8 cellular contexts compared by ENCODE assay signal in genomic region chr1:95043141-95043980, GRCh38. TPM values are rescaled to one million over a fixed set of nuclear protein-coding genes. Genes with fewer than 3 reads are reported as not detected.
DNase-seq lines count a peak whose midpoint lies in the region; ATAC-seq and TF ChIP-seq lines count a peak whose summit lies in the region.

No MANE protein-coding gene starts in this region.

- H3K4me3 ChIP-seq in GM12864 (ENCODE audit: low read depth, low read length) (no peak overlapping the region), NB4 (ENCODE audit: low read depth, low read length) (no peak overlapping the region), SK-N-MC (peak overlapping the region; percentile 59; the same call in 1 of the 2 replicates)

- intact Hi-C loops in Right ventricle myocardium inferior (cut with DNase I), result loop anchor here (1.0 to 5.0 kb wide), 3 partner anchors 66 to 521 kb away; no protein-coding TSS in a partner anchor

- TF ChIP-seq CTCF in GM12864 (IDR thresholded peaks at IDR 0.05; ENCODE audit: low read depth, low read length, missing control alignments) (peak; percentile 91), NB4 (IDR thresholded peaks at IDR 0.05; ENCODE audit: low read depth, low read length) (peak; percentile 95), type B pancreatic cell (conservative IDR thresholded peaks at IDR 0.05) (peak; percentile 99)

- ATAC-seq in HG02610 (IDR thresholded peaks at IDR 0.05; ENCODE audit: unreplicated experiment) (peak; percentile 90), Right ventricle myocardium inferior (peak; percentile 85)

- no peak overlapping the region for H3K27ac Mint-ChIP-seq in type B pancreatic cell

- peaks cover 4% of the 10 kb centered on the region for H3K36me3 Mint-ChIP-seq in type B pancreatic cell

- no peak for TF ChIP-seq POLR2A in NB4 (IDR thresholded peaks at IDR 0.05; ENCODE audit: extremely low read depth, insufficient read length)

- H3K9me3 ChIP-seq in SK-N-MC (ENCODE audit: low read depth, low read length), result no peaks in the 10 kb centered on the region

- H3K4me1 Mint-ChIP-seq in type B pancreatic cell (ENCODE audit: unreplicated experiment), result peaks cover 5% of the 10 kb centered on the region

- peak overlapping the region; percentile 68 for H3K27ac ChIP-seq in SK-N-MC

- H3K27me3 Mint-ChIP-seq in type B pancreatic cell, result no peaks in the 10 kb centered on the region

- DNase-seq in GM12864 (ENCODE audit: low read depth), result peak; percentile 41
- peak; percentile 82 for DNase-seq in NB4 (ENCODE audit: low read depth)
- DNase-seq in SK-N-MC (ENCODE audit: low read depth, low spot score), result peak; percentile 73
- peak; percentile 75 for DNase-seq in activated naive CD4-positive, alpha-beta T cell treated with anti-CD3 and anti-CD28 coated beads, Interleukin-2, amount 50 U/mL, for 16 hours
- peak; percentile 89 for DNase-seq in Right ventricle myocardium inferior (ENCODE audit: missing footprints)
- peak; percentile 94 for DNase-seq in pons (ENCODE audit: low spot score)
- DNase-seq in type B pancreatic cell (ENCODE audit: extremely low spot score, unreplicated experiment), result peak; percentile 85

- no peaks in the 10 kb centered on the region for H3K9me3 Mint-ChIP-seq in type B pancreatic cell

- no peaks in the 10 kb centered on the region for H3K36me3 ChIP-seq in SK-N-MC (ENCODE audit: insufficient read depth, low read length)

- H3K4me3 Mint-ChIP-seq in type B pancreatic cell, result no peak overlapping the region

- peak overlapping the region; percentile 56 for H3K9ac ChIP-seq in SK-N-MC (ENCODE audit: insufficient read length)

RNA-seq across cellular contexts. Expression of gene ALG14, which starts 29.4 kb away (rescaled TPM):
- 2.0 TPM for total RNA-seq in Right ventricle myocardium inferior
- total RNA-seq in type B pancreatic cell (ENCODE audit: low replicate concordance), result 5.0 and 5.5 TPM in 2 replicates

Comparison
In these comparisons a context has a peak if more than half of its experiments do, and no peak if none do; other contexts are left out.
1. DNase-seq: peak in every context shown above with its lines; median percentile 94 in pons; 89 in Right ventricle myocardium inferior; 85 in type B pancreatic cell; 82 in NB4; 75 in activated naive CD4-positive, alpha-beta T cell treated with anti-CD3 and anti-CD28 coated beads, Interleukin-2, amount 50 U/mL, for 16 hours; 73 in SK-N-MC; 41 in GM12864.